13 cellular contexts compared by ENCODE assay signal in genomic region chr2:45256867-45257641, GRCh38.
DNase-seq lines count a peak whose midpoint lies in the region; ATAC-seq and TF ChIP-seq lines count a peak whose summit lies in the region.
"Had no signal": no experiment of that assay in that cellular context is flagged by ENCODE, and none has a peak within 500 bp of the region (broad histone marks: within the 10 kb centered on the region; RNA-seq: fewer than 3 reads in every experiment).

No MANE protein-coding gene starts in this region.

- H3K23ac ChIP-seq in H9 (ENCODE audit: insufficient read length, low read depth, low read length): no peak overlapping the region

- in situ Hi-C loops in gastrocnemius medialis (cut with MboI; ENCODE audit: low sequenced_read_pairs in 4 of 4): no loop called here

- H3K9me3 ChIP-seq in H9 (ENCODE audit: control insufficient read depth, low read depth, low read length) (no peaks in the 10 kb centered on the region), iPS-18a (ENCODE audit: control insufficient read depth, low read depth, low read length) (no peaks in the 10 kb centered on the region), gastrocnemius medialis (no peaks in the 10 kb centered on the region)

- H3K14ac ChIP-seq in H9 (ENCODE audit: insufficient read depth, low read length): peak overlapping the region; percentile 48; the same call in 1 of the 2 replicates

- no peak overlapping the region for H2BK12ac ChIP-seq in H9 (ENCODE audit: insufficient read length, low read depth, low read length)

- no peak overlapping the region for H3K27ac Mint-ChIP-seq in H9
- H3K27ac Mint-ChIP-seq: CD8-positive, alpha-beta memory T cell had no signal

- no peak overlapping the region for H4K8ac ChIP-seq in H9 (replicated peaks; ENCODE audit: insufficient read length, low read depth, low read length)

- H3K4me1 Mint-ChIP-seq in H9: peaks cover 49 to 57% of the 10 kb centered on the region in 2 experiments
- H3K4me1 Mint-ChIP-seq: CD8-positive, alpha-beta memory T cell had no signal

- no peak for TF ChIP-seq POLR2A in gastrocnemius medialis (IDR thresholded peaks at IDR 0.05)

- no CpG with 5 or more reads among the region's 16 CpGs for WGBS in H9 (ENCODE audit: extremely low coverage, insufficient read length, low lambda C conversion rate)

- H2BK5ac ChIP-seq in H9 (ENCODE audit: insufficient read length, low read length): no peak overlapping the region

- H2AK5ac ChIP-seq in H9 (ENCODE audit: insufficient read length, low read length): no peak overlapping the region

- H3K4me2 ChIP-seq in H9 (ENCODE audit: insufficient read depth, insufficient read length, low read length): no peak overlapping the region

- H3K27me3 Mint-ChIP-seq in H9 (ENCODE audit: low read depth): peaks cover 2% of the 10 kb centered on the region; the same call in 1 of the 2 replicates

- H3T11ph ChIP-seq in H9 (ENCODE audit: low read length): no peak overlapping the region

- no peak overlapping the region for H4K91ac ChIP-seq in H9 (ENCODE audit: insufficient read length, low read depth, low read length)

- H2BK120ac ChIP-seq in H9 (ENCODE audit: low read depth, low read length, poor library complexity, severe bottlenecking): no peak overlapping the region

- no peak overlapping the region for H2BK15ac ChIP-seq in H9 (ENCODE audit: low read depth, low read length)

- H3K4ac ChIP-seq in H9 (ENCODE audit: low read depth, low read length): no peak overlapping the region

- no peak overlapping the region for H3K56ac ChIP-seq in H9 (ENCODE audit: insufficient read length, low read depth, low read length)

- no peak overlapping the region for H2BK20ac ChIP-seq in H9 (ENCODE audit: low read depth, low read length, poor library complexity, severe bottlenecking)

- intact Hi-C loops in gastrocnemius medialis (cut with DNase I; ENCODE audit: low total_unique reads): loop anchor here (2.0 kb wide), 1 partner anchor 18 kb away; no protein-coding TSS in a partner anchor

- H3K79me2 ChIP-seq in H9 (ENCODE audit: insufficient read depth, low read length): no peaks in the 10 kb centered on the region

- no peak overlapping the region for H3K27ac ChIP-seq in H9 (ENCODE audit: insufficient read length, low read depth, low read length)
- H3K27ac ChIP-seq in iPS-18a (ENCODE audit: low read length): no peak overlapping the region
- H3K27ac ChIP-seq in gastrocnemius medialis: peak overlapping the region; percentile 49 to 77 (median 70)
- no peak overlapping the region for H3K27ac ChIP-seq in RWPE1
- H3K27ac ChIP-seq: GM23248 had no signal

- peaks cover 5 to 6% of the 10 kb centered on the region in 2 experiments; a peak in 3 of 5 replicates for H3K9me3 Mint-ChIP-seq in H9
- H3K9me3 Mint-ChIP-seq: CD8-positive, alpha-beta memory T cell had no signal

- H3K4me3 Mint-ChIP-seq in H9: peak overlapping the region in 1 of 2 experiments; percentile 24; a peak in 2 of 5 replicates
- H3K4me3 Mint-ChIP-seq: CD8-positive, alpha-beta memory T cell had no signal

- H3K36me3 Mint-ChIP-seq in H9 (ENCODE audit: insufficient read depth in 1 of 3, low read depth in 3 of 3): peaks cover 0 to 13% (median 2%) of the 10 kb centered on the region in 3 experiments; a peak in 3 of 7 replicates
- H3K36me3 Mint-ChIP-seq: CD8-positive, alpha-beta memory T cell had no signal

- H4K20me1 ChIP-seq in H9 (ENCODE audit: control insufficient read depth, insufficient read depth, insufficient read length): no peaks in the 10 kb centered on the region

- ATAC-seq in gastrocnemius medialis (peak in 1 of 2 donors; percentile 5), GM19023 (IDR thresholded peaks at IDR 0.05; ENCODE audit: unreplicated experiment) (no peak), HG03280 (IDR thresholded peaks at IDR 0.05; ENCODE audit: unreplicated experiment) (no peak)
- ATAC-seq: activated CD4-positive, CD25-positive, alpha-beta regulatory T cell treated with anti-CD3 and anti-CD28 coated beads, Interleukin-2, amount 50 U/mL, for 24 hours had no signal

- H3K23me2 ChIP-seq in H9 (ENCODE audit: insufficient read length, low read depth, low read length, poor library complexity, severe bottlenecking): no peaks in the 10 kb centered on the region

- H3K36me3 ChIP-seq in iPS-18a (ENCODE audit: control insufficient read depth, low read depth, low read length) (no peaks in the 10 kb centered on the region), gastrocnemius medialis (no peaks in the 10 kb centered on the region)

- CTCF ChIA-PET in RWPE1 (lab: Yijun Ruan, JAX): interaction anchor here (0.6 kb wide), 1 partner anchor 21 kb away, joined by 3 read pairs; no protein-coding TSS in a partner anchor

- peak overlapping the region; percentile 41 for H3K18ac ChIP-seq in H9 (ENCODE audit: insufficient read length, low read depth, low read length)

- DNase-seq in H9 (peak; percentile 58), NCI-H774 (lab: John Stamatoyannopoulos, UW) (peak; percentile 55), gastrocnemius medialis (no peak), RWPE1 (ENCODE audit: low spot score) (no peak), D341Med (ENCODE audit: low spot score) (no peak)
- DNase-seq: activated T-cell treated with anti-CD3 and anti-CD28 coated beads, Interleukin-2, amount 50 U/mL, for 48 hours; CD8-positive, alpha-beta memory T cell; GM23248; NCI-H1930 had no signal

- no peak overlapping the region for H4K5ac ChIP-seq in H9 (ENCODE audit: insufficient read length, low read depth, low read length)

- POLR2A ChIA-PET in RWPE1 (lab: Yijun Ruan, JAX; ENCODE audit: low non-redundant PET): no interaction called here

- no peak overlapping the region for H2AFZ ChIP-seq in H9 (ENCODE audit: low read length)
- H2AFZ ChIP-seq: GM23248 had no signal

- H3K27me3 ChIP-seq in H9 (ENCODE audit: insufficient read depth, low read length): no peaks in the 10 kb centered on the region
- H3K27me3 ChIP-seq in iPS-18a (ENCODE audit: control insufficient read depth, insufficient read depth, low read length): peaks cover 8% of the 10 kb centered on the region
- no peaks in the 10 kb centered on the region for H3K27me3 ChIP-seq in gastrocnemius medialis

- H3K4me3 ChIP-seq in iPS-18a (ENCODE audit: low read length): peak overlapping the region; percentile 9
- H3K4me3 ChIP-seq in gastrocnemius medialis: no peak overlapping the region
- H3K4me3 ChIP-seq: GM23248 had no signal

- H3K9ac ChIP-seq in H9 (ENCODE audit: extremely low read depth, insufficient read length, low read length) (no peak overlapping the region), iPS-18a (ENCODE audit: low read length) (no peak overlapping the region)
- H3K9ac ChIP-seq: GM23248 had no signal

- H3K4me1 ChIP-seq in H9 (ENCODE audit: insufficient read depth, low read length) (peaks cover 11% of the 10 kb centered on the region; the same call in 1 of the 2 replicates), iPS-18a (ENCODE audit: control insufficient read depth, low read depth, low read length) (peaks cover 34% of the 10 kb centered on the region), gastrocnemius medialis (peaks cover 39 to 46% of the 10 kb centered on the region in 2 donors)

- no peaks in the 10 kb centered on the region for H3K79me1 ChIP-seq in H9 (ENCODE audit: insufficient read depth, low read depth, low read length, poor library complexity, severe bottlenecking)

- TF ChIP-seq CTCF in H9 (conservative IDR thresholded peaks at IDR 0.05) (no peak), gastrocnemius medialis (IDR thresholded peaks at IDR 0.05 in 4 of 5, conservative IDR thresholded peaks at IDR 0.05 in 1 of 5) (peak in 1 of 5 experiments; percentile 30), RWPE1 (conservative IDR thresholded peaks at IDR 0.05; ENCODE audit: low read depth) (no peak)

Comparison
In these comparisons a context has a peak if more than half of its experiments do, and no peak if none do; other contexts are left out.
1. DNase-seq: peak in H9 (single experiment) and NCI-H774 (single experiment); none in gastrocnemius medialis (0 of 2), RWPE1 (single experiment) and D341Med (single experiment).
2. H3K27ac ChIP-seq: peak in gastrocnemius medialis (4 of 4); none in H9 (single experiment), iPS-18a (single experiment) and RWPE1 (single experiment).